In the genomic region with DNA sequence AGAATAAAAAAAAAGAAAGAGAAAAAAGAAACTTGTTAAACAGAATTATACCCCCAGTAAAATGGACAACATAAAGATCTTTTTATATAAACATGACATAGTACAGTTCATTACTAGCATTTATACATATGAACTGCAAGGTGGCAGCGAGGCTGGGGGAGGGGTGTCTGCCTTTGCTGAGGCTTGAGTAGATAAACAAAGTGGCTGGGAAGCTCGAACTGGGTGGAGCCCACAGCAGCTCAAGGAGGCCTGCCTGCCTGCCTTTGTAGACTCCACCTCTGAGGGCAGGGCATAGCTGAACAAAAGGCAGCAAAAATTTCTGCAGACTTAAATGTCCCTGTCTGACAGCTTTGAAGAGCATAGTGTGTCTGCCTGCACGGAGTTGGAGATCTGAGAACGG, we compare ENCODE assay signal across 8 cellular contexts.
DNase-seq lines count a peak whose midpoint lies in the region; TF ChIP-seq lines count a peak whose summit lies in the region.
"Not testable (repeated sequence)": the region's sequence is repeated elsewhere in the genome, so short reads cannot be mapped to it uniquely, and the experiment has no call there.

No MANE protein-coding gene starts in this region.

- not testable (repeated sequence) for H3K36me3 ChIP-seq in NT2/D1 (ENCODE audit: insufficient read depth, insufficient read length, low read length); WERI-Rb-1; cardiac muscle cell; mesendoderm (ENCODE audit: control insufficient read depth, insufficient read depth, low read length); neuronal stem cell (replicated peaks in 1 of 2; ENCODE audit: control insufficient read depth in 2 of 2, insufficient read depth in 2 of 2, low read length in 2 of 2)

- not testable (repeated sequence) for H2BK12ac ChIP-seq in neuronal stem cell (ENCODE audit: low read length)

- not testable (repeated sequence) for H3K18ac ChIP-seq in mesendoderm (ENCODE audit: low read length); neuronal stem cell (ENCODE audit: low read length)

- peak overlapping the region; percentile 27 for H3K9ac ChIP-seq in NT2/D1 (ENCODE audit: insufficient read length, low read depth)
- not testable (repeated sequence) for H3K9ac ChIP-seq in mesendoderm (ENCODE audit: low read length); neuronal stem cell (ENCODE audit: low read depth, low read length, poor library complexity)

- not testable (repeated sequence) for H3K9me3 ChIP-seq in NT2/D1 (ENCODE audit: insufficient read depth, low read length); WERI-Rb-1 (ENCODE audit: severe bottlenecking); cardiac muscle cell (ENCODE audit: low read depth); neuronal stem cell (replicated peaks in 1 of 2; ENCODE audit: control insufficient read depth in 2 of 2, insufficient read depth in 1 of 2, low read depth in 1 of 2, low read length in 2 of 2)

- not testable (repeated sequence) for H3K4me3 ChIP-seq in NT2/D1 (ENCODE audit: insufficient read length, low read depth); WERI-Rb-1 (ENCODE audit: low read depth, low read length); cardiac muscle cell; mesendoderm (ENCODE audit: low read length); neuronal stem cell (ENCODE audit: low read length in 2 of 2)

- not testable (repeated sequence) for H3K4me1 ChIP-seq in NT2/D1 (ENCODE audit: insufficient read depth, insufficient read length); cardiac muscle cell (ENCODE audit: low read depth); mesendoderm (ENCODE audit: control insufficient read depth, low read depth, low read length); neuronal stem cell (ENCODE audit: control insufficient read depth in 2 of 2, insufficient read depth in 1 of 2, low read depth in 1 of 2, low read length in 2 of 2)

- not testable (repeated sequence) for H3K27ac ChIP-seq in WERI-Rb-1; mesendoderm (ENCODE audit: low read depth, low read length); neuronal stem cell (replicated peaks; ENCODE audit: low read length)
- H3K27ac ChIP-seq in cardiac muscle cell: peak overlapping the region; percentile 72

- H3K79me1 ChIP-seq in mesendoderm (ENCODE audit: low read length); neuronal stem cell (ENCODE audit: low read depth, low read length): not testable (repeated sequence)

- TF ChIP-seq CTCF in WERI-Rb-1 (IDR thresholded peaks at IDR 0.05; ENCODE audit: low read depth, low read length); cardiac muscle cell (IDR thresholded peaks at IDR 0.05; ENCODE audit: low read depth, low read length): not testable (repeated sequence)

- H3K27me3 ChIP-seq in NT2/D1 (ENCODE audit: insufficient read depth, insufficient read length); WERI-Rb-1 (ENCODE audit: insufficient read depth, low read depth, severe bottlenecking); cardiac muscle cell; mesendoderm (ENCODE audit: insufficient read depth, low read length, poor library complexity); neuronal stem cell (ENCODE audit: control insufficient read depth in 3 of 3, insufficient read depth in 3 of 3, low read depth in 1 of 3, low read length in 3 of 3): not testable (repeated sequence)

- H3K4me2 ChIP-seq in mesendoderm (ENCODE audit: low read length); neuronal stem cell (ENCODE audit: insufficient read depth, low read length, poor library complexity, severe bottlenecking): not testable (repeated sequence)

- not testable (repeated sequence) for H3K23ac ChIP-seq in mesendoderm (ENCODE audit: low read length); neuronal stem cell (ENCODE audit: low read depth, low read length, poor library complexity)

- WGBS in mesendoderm (ENCODE audit: extremely low coverage, insufficient coverage, low lambda C conversion rate): no CpG with 5 or more reads among the region's 4 CpGs
- WGBS in neuronal stem cell (ENCODE audit: extremely low coverage in 2 of 2, insufficient read length in 2 of 2, insufficient replicate concordance in 1 of 2), 2 donors: no CpG with 5 or more reads among the region's 4 CpGs

- peak; percentile 14 for DNase-seq in DMS53 (lab: John Stamatoyannopoulos, UW)
- DNase-seq in H4 (ENCODE audit: low spot score): peak; percentile 4
- peak; percentile 74 for DNase-seq in NCI-H2227 (lab: John Stamatoyannopoulos, UW; ENCODE audit: unreplicated experiment)
- DNase-seq in NT2/D1 (ENCODE audit: low read depth, low spot score): peak; percentile 1
- peak; percentile 11 for DNase-seq in WERI-Rb-1
- peak in 1 of 2 donors; percentile 24 for DNase-seq in cardiac muscle cell (ENCODE audit: low read depth in 1 of 2, low spot score in 1 of 2)
- DNase-seq in mesendoderm: peak; percentile 8
- DNase-seq in neuronal stem cell (ENCODE audit: low spot score): not testable (repeated sequence)

- not testable (repeated sequence) for H4K5ac ChIP-seq in mesendoderm (ENCODE audit: low read length)

- not testable (repeated sequence) for H4K91ac ChIP-seq in neuronal stem cell (ENCODE audit: low read depth, low read length, poor library complexity)

- not testable (repeated sequence) for H3K56ac ChIP-seq in mesendoderm (ENCODE audit: low read length)

- H2BK15ac ChIP-seq in mesendoderm (replicated peaks; ENCODE audit: low read depth); neuronal stem cell (ENCODE audit: low read length): not testable (repeated sequence)

- not testable (repeated sequence) for H4K8ac ChIP-seq in mesendoderm (ENCODE audit: low read depth, low read length); neuronal stem cell (ENCODE audit: low read depth, low read length)

- H2AK5ac ChIP-seq in mesendoderm (ENCODE audit: low read length); neuronal stem cell (ENCODE audit: low read depth, low read length): not testable (repeated sequence)

- not testable (repeated sequence) for H2BK120ac ChIP-seq in mesendoderm (ENCODE audit: low read depth, low read length); neuronal stem cell (ENCODE audit: low read depth, low read length)

- not testable (repeated sequence) for H3K4ac ChIP-seq in mesendoderm (ENCODE audit: low read depth, low read length); neuronal stem cell (ENCODE audit: low read length)

- H2AFZ ChIP-seq in neuronal stem cell (ENCODE audit: low read length): peak overlapping the region; percentile 82

- H3K79me2 ChIP-seq in mesendoderm (ENCODE audit: control insufficient read depth, insufficient read depth, low read length): not testable (repeated sequence)

- H3K14ac ChIP-seq in neuronal stem cell (ENCODE audit: low read length): not testable (repeated sequence)

- H2BK5ac ChIP-seq in mesendoderm (ENCODE audit: low read length); neuronal stem cell (ENCODE audit: low read length): not testable (repeated sequence)
